Comparison of ENCODE assay signal across 20 cellular contexts in the genomic region with DNA sequence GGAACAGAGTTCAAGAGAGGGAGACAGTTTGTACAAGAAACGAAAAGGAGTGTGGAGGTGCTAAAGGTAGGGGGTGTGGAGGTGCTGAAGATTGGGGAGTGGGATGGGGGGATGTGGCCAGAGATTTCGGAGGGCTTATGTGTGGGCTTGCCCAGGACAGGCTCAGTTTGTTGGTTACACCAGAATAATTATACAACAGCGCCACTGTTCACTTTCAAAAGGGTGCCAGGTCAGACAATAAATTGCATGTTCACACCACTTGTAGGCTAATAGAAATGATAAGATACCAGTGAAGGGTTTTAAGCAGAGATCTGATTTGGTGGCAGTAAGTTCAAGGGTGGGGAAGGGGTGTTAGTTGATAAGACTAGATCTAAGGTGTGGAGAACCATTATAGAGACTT.
DNase-seq lines count a peak whose midpoint lies in the region; ATAC-seq lines count a peak whose summit lies in the region.
"Had no signal": no experiment of that assay in that cellular context is flagged by ENCODE, and none has a peak within 500 bp of the region (broad histone marks: within the 10 kb centered on the region; RNA-seq: fewer than 3 reads in every experiment).

No MANE protein-coding gene starts in this region.

- peak; percentile 22 for ATAC-seq in central memory CD8-positive, alpha-beta T cell (replicated peaks; ENCODE audit: extremely low read depth, poor library complexity, severe bottlenecking)
- ATAC-seq in GM21786 (IDR thresholded peaks at IDR 0.05; ENCODE audit: unreplicated experiment) = no peak
- ATAC-seq: GM23338 had no signal

- CTCF ChIA-PET in activated CD4-positive, alpha-beta memory T cell treated with anti-CD3 and anti-CD28 coated beads for 36 hours (lab: Charles Lee) = interaction anchor here (0.6 kb wide), 1 partner anchor 31 kb away, joined by 3 read pairs; no protein-coding TSS in a partner anchor

- peaks cover 33% of the 10 kb centered on the region for H3K36me3 Mint-ChIP-seq in activated naive CD4-positive, alpha-beta T cell treated with anti-CD3 and anti-CD28 coated beads, Interleukin-2, amount 50 U/mL, for 24 hours
- H3K36me3 Mint-ChIP-seq in activated CD4-positive, alpha-beta memory T cell treated with anti-CD3 and anti-CD28 coated beads for 36 hours = peaks cover 34% of the 10 kb centered on the region
- H3K36me3 Mint-ChIP-seq in central memory CD8-positive, alpha-beta T cell (ENCODE audit: insufficient read depth) = peaks cover 37% of the 10 kb centered on the region

- peak overlapping the region; percentile 62 for H3K4me3 Mint-ChIP-seq in activated naive CD4-positive, alpha-beta T cell treated with anti-CD3 and anti-CD28 coated beads, Interleukin-2, amount 50 U/mL, for 24 hours
- H3K4me3 Mint-ChIP-seq in activated CD4-positive, alpha-beta memory T cell treated with anti-CD3 and anti-CD28 coated beads for 36 hours = no peak overlapping the region
- H3K4me3 Mint-ChIP-seq in central memory CD8-positive, alpha-beta T cell = peak overlapping the region; percentile 61
- H3K4me3 Mint-ChIP-seq: GM23338 had no signal

- H3K4me1 Mint-ChIP-seq in activated naive CD4-positive, alpha-beta T cell treated with anti-CD3 and anti-CD28 coated beads, Interleukin-2, amount 50 U/mL, for 24 hours = peaks cover 99% of the 10 kb centered on the region
- H3K4me1 Mint-ChIP-seq in activated CD4-positive, alpha-beta memory T cell treated with anti-CD3 and anti-CD28 coated beads for 36 hours (ENCODE audit: low read depth) = peaks cover 93% of the 10 kb centered on the region
- peaks cover 71% of the 10 kb centered on the region for H3K4me1 Mint-ChIP-seq in central memory CD8-positive, alpha-beta T cell
- H3K4me1 Mint-ChIP-seq: GM23338 had no signal

- intact Hi-C loops in activated CD4-positive, alpha-beta memory T cell treated with anti-CD3 and anti-CD28 coated beads for 36 hours (cut with micrococcal nuclease) = no loop called here

- H3K9me3 Mint-ChIP-seq in activated naive CD4-positive, alpha-beta T cell treated with anti-CD3 and anti-CD28 coated beads, Interleukin-2, amount 50 U/mL, for 24 hours = no peaks in the 10 kb centered on the region
- H3K9me3 Mint-ChIP-seq in activated CD4-positive, alpha-beta memory T cell treated with anti-CD3 and anti-CD28 coated beads for 36 hours = no peaks in the 10 kb centered on the region
- no peaks in the 10 kb centered on the region for H3K9me3 Mint-ChIP-seq in central memory CD8-positive, alpha-beta T cell
- H3K9me3 Mint-ChIP-seq: GM23338 had no signal

- H3K27ac Mint-ChIP-seq in activated naive CD4-positive, alpha-beta T cell treated with anti-CD3 and anti-CD28 coated beads, Interleukin-2, amount 50 U/mL, for 24 hours = peak overlapping the region; percentile 83
- peak overlapping the region; percentile 60 for H3K27ac Mint-ChIP-seq in activated CD4-positive, alpha-beta memory T cell treated with anti-CD3 and anti-CD28 coated beads for 36 hours
- peak overlapping the region; percentile 92 for H3K27ac Mint-ChIP-seq in central memory CD8-positive, alpha-beta T cell (ENCODE audit: low read depth)
- H3K27ac Mint-ChIP-seq: GM23338, progenitor cell of endocrine pancreas had no signal

- no peak for DNase-seq in activated naive CD4-positive, alpha-beta T cell treated with Interleukin-2 at 50 U/mL for 16 hours
- DNase-seq in activated CD4-positive, alpha-beta memory T cell treated with anti-CD3 and anti-CD28 coated beads for 36 hours = no peak
- DNase-seq in central memory CD8-positive, alpha-beta T cell (ENCODE audit: low spot score in 2 of 2) = no peak
- DNase-seq in CD1c-positive myeloid dendritic cell (ENCODE audit: extremely low spot score) = no peak
- DNase-seq in NCI-H1092 (lab: John Stamatoyannopoulos, UW) = no peak
- DNase-seq: brain microvascular endothelial cell; DMS153; head of caudate nucleus; NCI-H1436 treated with DMSO at 0.1 percent for 48 hours; NCI-H446 treated with DMSO at 0.1 percent for 48 hours; NK-92 treated with Interleukin-12 subunit alpha and Interleukin-12 subunit beta, amount 100 ng/mL, for 24 hours; SHP77; sigmoid colon; stomach; SW 1271; tibial artery had no signal

- POLR2A ChIA-PET in activated CD4-positive, alpha-beta memory T cell treated with anti-CD3 and anti-CD28 coated beads for 36 hours (lab: Charles Lee) = no interaction called here

- no peaks in the 10 kb centered on the region for H3K27me3 Mint-ChIP-seq in activated naive CD4-positive, alpha-beta T cell treated with anti-CD3 and anti-CD28 coated beads, Interleukin-2, amount 50 U/mL, for 24 hours
- no peaks in the 10 kb centered on the region for H3K27me3 Mint-ChIP-seq in activated CD4-positive, alpha-beta memory T cell treated with anti-CD3 and anti-CD28 coated beads for 36 hours
- H3K27me3 Mint-ChIP-seq in central memory CD8-positive, alpha-beta T cell = no peaks in the 10 kb centered on the region
